In genomic region chr3:123201557-123202427, GRCh38 we compare ENCODE assay signal across 8 cellular contexts. TPM values are rescaled to one million over a fixed set of nuclear protein-coding genes. Genes with fewer than 3 reads are reported as not detected.
DNase-seq lines count a peak whose midpoint lies in the region; ATAC-seq and TF ChIP-seq lines count a peak whose summit lies in the region.

A gene with protein sequence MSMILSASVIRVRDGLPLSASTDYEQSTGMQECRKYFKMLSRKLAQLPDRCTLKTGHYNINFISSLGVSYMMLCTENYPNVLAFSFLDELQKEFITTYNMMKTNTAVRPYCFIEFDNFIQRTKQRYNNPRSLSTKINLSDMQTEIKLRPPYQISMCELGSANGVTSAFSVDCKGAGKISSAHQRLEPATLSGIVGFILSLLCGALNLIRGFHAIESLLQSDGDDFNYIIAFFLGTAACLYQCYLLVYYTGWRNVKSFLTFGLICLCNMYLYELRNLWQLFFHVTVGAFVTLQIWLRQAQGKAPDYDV (plus strand): TSS chr3:123201943. CDS start chr3:123209218, 7,275 bp downstream.

- H2BK5ac ChIP-seq in trophoblast cell (ENCODE audit: low read depth, low read length, poor library complexity), result peak within 1 kb of the TSS; percentile 45

- no peaks in the 10 kb centered on the region for H3K36me3 ChIP-seq in cardiac muscle cell
- H3K36me3 ChIP-seq in trophoblast cell (ENCODE audit: control insufficient read depth in 1 of 2, insufficient read depth in 2 of 2, low read length in 2 of 2), result no peaks in the 10 kb centered on the region
- H3K36me3 ChIP-seq in transverse colon, result no peaks in the 10 kb centered on the region

- H3K9me3 ChIP-seq in cardiac muscle cell (ENCODE audit: low read depth), result no peaks in the 10 kb centered on the region
- H3K9me3 ChIP-seq in trophoblast cell (ENCODE audit: insufficient read depth, low read depth, low read length), result no peaks in the 10 kb centered on the region
- no peaks in the 10 kb centered on the region for H3K9me3 ChIP-seq in transverse colon

- H2AK5ac ChIP-seq in trophoblast cell (ENCODE audit: low read length), result peak within 1 kb of the TSS; percentile 45

- H2BK120ac ChIP-seq in trophoblast cell (ENCODE audit: insufficient read depth, low read length, poor library complexity), result peak within 1 kb of the TSS; percentile 79

- WGBS in trophoblast cell (ENCODE audit: extremely low coverage, insufficient coverage, insufficient read length), result no CpG with 5 or more reads among the region's 60 CpGs
- WGBS in transverse colon (ENCODE audit: low coverage in 1 of 2), 2 donors, result 0 to 1% methylated on average over 3 to 59 of the region's 60 CpGs

- no peak for TF ChIP-seq EP300 in transverse colon (IDR thresholded peaks at IDR 0.05; ENCODE audit: low read depth)

- H3K9ac ChIP-seq in trophoblast cell (ENCODE audit: low read length), result peak within 1 kb of the TSS; percentile 80

- H3K4me3 ChIP-seq in GM12864 (ENCODE audit: low read depth, low read length) (peak within 1 kb of the TSS; percentile 88), cardiac muscle cell (peak within 1 kb of the TSS; percentile 56), trophoblast cell (ENCODE audit: low read depth, low read length) (peak within 1 kb of the TSS; percentile 89), transverse colon (peak within 1 kb of the TSS; percentile 74 to 99 (median 90))

- H2AFZ ChIP-seq in trophoblast cell (ENCODE audit: insufficient read depth, low read length, poor library complexity), result peak within 1 kb of the TSS; percentile 98

- H3K79me1 ChIP-seq in trophoblast cell (ENCODE audit: low read length), result peaks cover 4% of the 10 kb centered on the region

- peak within 1 kb of the TSS; percentile 92 for H4K8ac ChIP-seq in trophoblast cell (ENCODE audit: low read depth, low read length)

- H3K23ac ChIP-seq in trophoblast cell (ENCODE audit: low read length), result no peak within 1 kb of the TSS

- DNase-seq in GM12864 (ENCODE audit: low read depth), result peak; percentile 91
- peak; percentile 96 to 98 (median 97) for DNase-seq in NCI-H1417 (lab: John Stamatoyannopoulos, UW)
- peak; percentile 85 to 94 for DNase-seq in SW 1271 (lab: John Stamatoyannopoulos, UW)
- DNase-seq in activated naive CD8-positive, alpha-beta T cell treated with anti-CD3 and anti-CD28 coated beads, Interleukin-2, amount 50 U/mL, for 16 hours (ENCODE audit: low read depth, low spot score), result peak; percentile 89
- peak; percentile 94 to 96 for DNase-seq in cardiac muscle cell (ENCODE audit: low read depth in 1 of 2, low spot score in 1 of 2)
- DNase-seq in trophoblast cell, result peak; percentile 92 to 95
- DNase-seq in transverse colon, result peak; percentile 97

- peak within 1 kb of the TSS; percentile 92 for H3K18ac ChIP-seq in trophoblast cell (ENCODE audit: low read length)

- H3K27me3 ChIP-seq in cardiac muscle cell (no peaks in the 10 kb centered on the region), trophoblast cell (ENCODE audit: insufficient read depth, low read length) (no peaks in the 10 kb centered on the region), transverse colon (no peaks in the 10 kb centered on the region)

- no peak for TF ChIP-seq CTCF in GM12864 (IDR thresholded peaks at IDR 0.05; ENCODE audit: low read depth, low read length, missing control alignments)
- no peak for TF ChIP-seq CTCF in cardiac muscle cell (IDR thresholded peaks at IDR 0.05; ENCODE audit: low read depth, low read length)
- TF ChIP-seq CTCF in transverse colon (IDR thresholded peaks at IDR 0.05), result no peak

- peak within 1 kb of the TSS; percentile 97 for H3K14ac ChIP-seq in trophoblast cell (ENCODE audit: low read length)

- ATAC-seq in HG02759 (IDR thresholded peaks at IDR 0.05; ENCODE audit: unreplicated experiment), result peak; percentile 98

- intact Hi-C loops in transverse colon (cut with DNase I; ENCODE audit: low total_unique reads), result no loop called here

- peak within 1 kb of the TSS; percentile 6 for H2BK12ac ChIP-seq in trophoblast cell (ENCODE audit: low read length)

- peak within 1 kb of the TSS; percentile 62 for H3K4ac ChIP-seq in trophoblast cell (ENCODE audit: low read depth, low read length)

- H4K12ac ChIP-seq in trophoblast cell (ENCODE audit: low read depth, low read length), result peak within 1 kb of the TSS; percentile 82

- H3K4me1 ChIP-seq in cardiac muscle cell (ENCODE audit: low read depth), result no peaks in the 10 kb centered on the region
- H3K4me1 ChIP-seq in trophoblast cell (ENCODE audit: control insufficient read depth in 1 of 2, insufficient read depth in 2 of 2, low read length in 2 of 2), result peaks cover 4% of the 10 kb centered on the region in 2 experiments
- peaks cover 0 to 12% (median 9%) of the 10 kb centered on the region in 4 donors for H3K4me1 ChIP-seq in transverse colon

- H4K91ac ChIP-seq in trophoblast cell (ENCODE audit: low read depth, low read length), result peak within 1 kb of the TSS; percentile 85

- peak within 1 kb of the TSS; percentile 72 for H3K4me2 ChIP-seq in trophoblast cell (ENCODE audit: low read length)

- peaks cover 4% of the 10 kb centered on the region for H3K79me2 ChIP-seq in trophoblast cell (ENCODE audit: control insufficient read depth, insufficient read depth, low read length, poor library complexity)

- peak; percentile 76 for TF ChIP-seq POLR2A in transverse colon (IDR thresholded peaks at IDR 0.05)

- in situ Hi-C loops in transverse colon (cut with MboI; ENCODE audit: low pct_ligation_motif_present in 1 of 4, low pct_unique_long_range_greater_than_20kb in 1 of 4, low sequenced_read_pairs in 3 of 4), result no loop called here

- H3K27ac ChIP-seq in cardiac muscle cell (peak within 1 kb of the TSS; percentile 36), trophoblast cell (ENCODE audit: low read depth, low read length) (peak within 1 kb of the TSS; percentile 16), transverse colon (peak within 1 kb of the TSS; percentile 82 to 93 (median 86))

RNA-seq across cellular contexts. Expression of the gene that starts here (rescaled TPM):
- total RNA-seq in cardiac muscle cell (8.8 and 13.6 TPM in 2 replicates), transverse colon (10 to 100 TPM in 3 of 4 donors, 1 to 10 TPM in 1; 4.5 to 33.8 (median 17.6) TPM)
- 12.3 and 19.6 TPM in 2 replicates for polyA plus RNA-seq in cardiac muscle cell
- 10.4 and 10.9 TPM in 2 replicates for polyA plus RNA-seq in trophoblast cell (2013)

Comparison
In these comparisons a context has a peak if more than half of its experiments do, and no peak if none do; other contexts are left out.
1. Peak in every context shown above with its lines: DNase-seq, ATAC-seq, H3K4me3 ChIP-seq and H3K27ac ChIP-seq.
2. H3K27ac ChIP-seq: peak in every context shown above with its lines; median percentile 86 in transverse colon; 36 in cardiac muscle cell; 16 in trophoblast cell.